20 cellular contexts compared by ENCODE assay signal in genomic region chr14:67392123-67392522, GRCh38. TPM values are rescaled to one million over a fixed set of nuclear protein-coding genes. Genes with fewer than 3 reads are reported as not detected.
"Had no signal": no experiment of that assay in that cellular context is flagged by ENCODE, and none has a peak within 500 bp of the region (broad histone marks: within the 10 kb centered on the region; RNA-seq: fewer than 3 reads in every experiment).

No MANE protein-coding gene starts in this region.

- DNase-seq: activated B cell treated with CpG ODN at 0.5 μM for 24 hours; activated CD4-positive, alpha-beta T cell treated with anti-CD3 and anti-CD28 coated beads, Interleukin-2, amount 50 U/mL, for 1 hour; activated CD8-positive, alpha-beta T cell treated with anti-CD3 and anti-CD28 coated beads for 36 hours; activated T-cell treated with anti-CD3 and anti-CD28 coated beads, Interleukin-2, amount 50 U/mL, for 4 hours; anterior cingulate cortex; endodermal cell; left ventricle myocardium inferior; naive B cell; ovary; stimulated activated CD4-positive, alpha-beta T cell treated with anti-CD3 and anti-CD28 coated beads, Interleukin-2, amount 100 ng/mL, for 48 hours; stimulated activated naive CD4-positive, alpha-beta T cell treated with Interleukin-2 at 50 U/mL for 16 hours; transverse colon; uterus had no signal

- ATAC-seq: activated CD8-positive, alpha-beta T cell treated with anti-CD3 and anti-CD28 coated beads for 36 hours; psoas muscle had no signal

- H3K4me3 ChIP-seq: left ventricle myocardium inferior, ovary, psoas muscle, right atrium auricular region, testis, transverse colon, uterus had no signal

- H3K4me3 Mint-ChIP-seq: activated B cell treated with CpG ODN at 0.5 μM for 24 hours; activated CD8-positive, alpha-beta T cell treated with anti-CD3 and anti-CD28 coated beads for 36 hours; activated T-cell treated with anti-CD3 and anti-CD28 coated beads, Interleukin-2, amount 50 U/mL, for 4 hours; central memory CD8-positive, alpha-beta T cell; dendritic cell treated with granulocyte-macrophage colony-stimulating factor and Interleukin-4, amounts not matched to agents 40 ng/mL and 50 ng/mL, for 4 days; endodermal cell; naive B cell had no signal

- H3K27me3 Mint-ChIP-seq: activated B cell treated with CpG ODN at 0.5 μM for 24 hours; activated CD8-positive, alpha-beta T cell treated with anti-CD3 and anti-CD28 coated beads for 36 hours; central memory CD8-positive, alpha-beta T cell had no signal

- H3K9me3 ChIP-seq: left ventricle myocardium inferior, ovary, psoas muscle, right atrium auricular region, testis, transverse colon, uterus had no signal

- H3K9me3 Mint-ChIP-seq: activated B cell treated with CpG ODN at 0.5 μM for 24 hours; activated CD8-positive, alpha-beta T cell treated with anti-CD3 and anti-CD28 coated beads for 36 hours; activated naive CD4-positive, alpha-beta T cell treated with anti-CD3 and anti-CD28 coated beads, Interleukin-2, amount 50 U/mL, for 72 hours; activated T-cell treated with anti-CD3 and anti-CD28 coated beads, Interleukin-2, amount 50 U/mL, for 4 hours; activated T-helper 2 cell treated with anti-CD3 and anti-CD28 coated beads, Interferon-gamma antibody, Interleukin-2, Interleukin-4, amounts not matched to agents 10 μg/mL and 5 μg/mL and 100 μg/mL, durations not matched to agents 14 hours and 24 hours and 36 hours; central memory CD8-positive, alpha-beta T cell; dendritic cell treated with granulocyte-macrophage colony-stimulating factor and Interleukin-4, amounts not matched to agents 40 ng/mL and 50 ng/mL, for 4 days; endodermal cell; naive B cell had no signal

- H3K36me3 ChIP-seq: left ventricle myocardium inferior, ovary, right atrium auricular region, transverse colon, uterus had no signal

- H3K4me1 ChIP-seq: left ventricle myocardium inferior, psoas muscle, right atrium auricular region, transverse colon, uterus had no signal

- H3K36me3 Mint-ChIP-seq: activated naive CD4-positive, alpha-beta T cell treated with anti-CD3 and anti-CD28 coated beads, Interleukin-2, amount 50 U/mL, for 72 hours; naive B cell had no signal

- H3K27me3 ChIP-seq: ovary, right atrium auricular region, testis, transverse colon, uterus had no signal

- H3K4me1 Mint-ChIP-seq: activated B cell treated with CpG ODN at 0.5 μM for 24 hours; central memory CD8-positive, alpha-beta T cell; naive B cell had no signal

- H3K27ac Mint-ChIP-seq: activated B cell treated with CpG ODN at 0.5 μM for 24 hours; activated CD8-positive, alpha-beta T cell treated with anti-CD3 and anti-CD28 coated beads for 36 hours; activated naive CD4-positive, alpha-beta T cell treated with anti-CD3 and anti-CD28 coated beads, Interleukin-2, amount 50 U/mL, for 72 hours; activated T-helper 2 cell treated with anti-CD3 and anti-CD28 coated beads, Interferon-gamma antibody, Interleukin-2, Interleukin-4, amounts not matched to agents 10 μg/mL and 5 μg/mL and 100 μg/mL, durations not matched to agents 14 hours and 24 hours and 36 hours; dendritic cell treated with granulocyte-macrophage colony-stimulating factor and Interleukin-4, amounts not matched to agents 40 ng/mL and 50 ng/mL, for 4 days; endodermal cell; naive B cell had no signal

- H3K27ac ChIP-seq: left ventricle myocardium inferior, ovary, psoas muscle, right atrium auricular region, testis, transverse colon, uterus had no signal

RNA-seq across cellular contexts. Expression of gene PLEK2, which starts 19.8 kb away (rescaled TPM):
- total RNA-seq: activated B cell treated with CpG ODN at 0.5 μM for 24 hours, left ventricle myocardium inferior had no signal
